Comparison of ENCODE assay signal across 22 cellular contexts in genomic region chr7:2373124-2373556, GRCh38. TPM values are rescaled to one million over a fixed set of nuclear protein-coding genes. Genes with fewer than 3 reads are reported as not detected.
DNase-seq lines count a peak whose midpoint lies in the region; ATAC-seq and TF ChIP-seq lines count a peak whose summit lies in the region.
"Had no signal": no experiment of that assay in that cellular context is flagged by ENCODE, and none has a peak within 500 bp of the region (broad histone marks: within the 10 kb centered on the region; RNA-seq: fewer than 3 reads in every experiment).

No MANE protein-coding gene starts in this region.

- no peaks in the 10 kb centered on the region for H3K9me3 ChIP-seq in heart right ventricle
- no peaks in the 10 kb centered on the region for H3K9me3 ChIP-seq in right lobe of liver
- no peaks in the 10 kb centered on the region for H3K9me3 ChIP-seq in aorta (ENCODE audit: control insufficient read depth, low read length)
- H3K9me3 ChIP-seq: MG63 had no signal

- DNase-seq in heart right ventricle (no peak), cardiac septum (ENCODE audit: low spot score) (no peak), astrocyte of the spinal cord (ENCODE audit: low read depth, low spot score) (peak; percentile 14), right lobe of liver (peak; percentile 65 to 88 (median 83)), aorta (no peak), GM03348 (ENCODE audit: low spot score) (no peak), NCI-H69 (lab: John Stamatoyannopoulos, UW) (no peak)
- DNase-seq: activated CD4-positive, alpha-beta memory T cell treated with anti-CD3 and anti-CD28 coated beads for 36 hours; activated naive CD8-positive, alpha-beta T cell treated with anti-CD3 and anti-CD28 coated beads, Interleukin-2, amount 10 ng/mL, durations not matched to agents 7 days and 5 days; activated T-cell treated with anti-CD3 and anti-CD28 coated beads, Interleukin-2, amount 50 U/mL, for 4 hours; caudate nucleus; effector memory CD4-positive, alpha-beta T cell; GF-D8; hypothalamus; left colon; MG63; NCI-H187 treated with DMSO at 0.1 percent for 48 hours; NCI-H510A treated with DMSO at 0.1 percent for 48 hours; stimulated activated CD4-positive, alpha-beta T cell treated with anti-CD3 and anti-CD28 coated beads, Interleukin-12 subunit alpha, Interleukin-12 subunit beta, amount 100 ng/mL, for 4 hours; stimulated activated naive B cell treated with anti-CD40 and anti-IgM and Interleukin-4, amounts not matched to agents 10 μg/mL and 1 μg/mL and 100 μg/mL, for 72 hours had no signal

- in situ Hi-C loops in astrocyte of the spinal cord (cut with HindIII; ENCODE audit: low sequenced_read_pairs) = no loop called here

- H3K4me3 ChIP-seq in heart right ventricle (no peak overlapping the region), astrocyte of the spinal cord (ENCODE audit: low read depth, low read length) (no peak overlapping the region), right lobe of liver (no peak overlapping the region), aorta (ENCODE audit: low read length in 2 of 2) (no peak overlapping the region)
- H3K4me3 ChIP-seq: MG63 had no signal

- H3K27me3 ChIP-seq in heart right ventricle = no peaks in the 10 kb centered on the region
- no peaks in the 10 kb centered on the region for H3K27me3 ChIP-seq in right lobe of liver
- no peaks in the 10 kb centered on the region for H3K27me3 ChIP-seq in aorta (ENCODE audit: control insufficient read depth in 1 of 2, insufficient read depth in 2 of 2, low read length in 1 of 2)
- H3K27me3 ChIP-seq: MG63 had no signal

- intact Hi-C loops in heart right ventricle (cut with DNase I) = no loop called here
- intact Hi-C loops in cardiac septum (cut with DNase I) = no loop called here
- intact Hi-C loops in right lobe of liver (cut with DNase I) = no loop called here
- intact Hi-C loops in aorta (cut with DNase I) = no loop called here

- 91 to 92% methylated on average over 14 of the region's 14 CpGs for WGBS in heart right ventricle, 2 donors
- 84% methylated on average over 6 of the region's 14 CpGs for WGBS in right lobe of liver (ENCODE audit: insufficient coverage, low coverage, low lambda C conversion rate, missing lambda C conversion rate)
- WGBS in aorta, 2 donors = 93 to 96% methylated on average over 14 of the region's 14 CpGs

- no peak for TF ChIP-seq CTCF in heart right ventricle (IDR thresholded peaks at IDR 0.05)
- no peak for TF ChIP-seq CTCF in astrocyte of the spinal cord (IDR thresholded peaks at IDR 0.05; ENCODE audit: low read depth, low read length)
- peak in 1 of 4 donors; percentile 16 for TF ChIP-seq CTCF in right lobe of liver (IDR thresholded peaks at IDR 0.05)

- ATAC-seq in heart right ventricle (peak in 5 of 8 donors; percentile 15 to 51 (median 34)), right lobe of liver (peak; percentile 66 to 81 (median 76)), aorta (ENCODE audit: low FRiP score) (peak; percentile 33), GM19023 (IDR thresholded peaks at IDR 0.05; ENCODE audit: unreplicated experiment) (no peak)
- ATAC-seq: left colon; stimulated activated naive B cell treated with anti-CD40 and anti-IgM and Interleukin-4, amounts not matched to agents 10 μg/mL and 1 μg/mL and 100 μg/mL, for 72 hours had no signal

- no peak for TF ChIP-seq POLR2A in right lobe of liver (IDR thresholded peaks at IDR 0.05)

- no peaks in the 10 kb centered on the region for H3K4me1 ChIP-seq in heart right ventricle
- peaks cover 0 to 51% (median 0%) of the 10 kb centered on the region in 4 donors for H3K4me1 ChIP-seq in right lobe of liver
- no peaks in the 10 kb centered on the region for H3K4me1 ChIP-seq in aorta (ENCODE audit: control insufficient read depth in 1 of 2, insufficient read depth in 2 of 2, low read length in 2 of 2)

- peaks cover 0 to 94% (median 85%) of the 10 kb centered on the region in 9 donors for H3K36me3 ChIP-seq in heart right ventricle
- H3K36me3 ChIP-seq in right lobe of liver = peaks cover 0 to 78% (median 59%) of the 10 kb centered on the region in 4 donors
- H3K36me3 ChIP-seq in aorta (ENCODE audit: control insufficient read depth in 1 of 2, insufficient read depth in 2 of 2, low read length in 1 of 2) = peaks cover 10 to 20% of the 10 kb centered on the region in 2 donors

- H3K27ac ChIP-seq in heart right ventricle = no peak overlapping the region
- H3K27ac ChIP-seq in right lobe of liver = peak overlapping the region in 1 of 3 donors; percentile 69
- H3K27ac ChIP-seq in aorta (ENCODE audit: low read depth in 1 of 2, low read length in 2 of 2) = no peak overlapping the region
- H3K27ac ChIP-seq: VCaP had no signal

RNA-seq across cellular contexts. Expression of gene EIF3B, which starts 18.5 kb away (rescaled TPM):
- total RNA-seq in heart right ventricle (100 to 1,000 TPM in 1 of 10 donors, 10 to 100 TPM in 9; 64.0 to 102 (median 68.2) TPM), cardiac septum (64.9 TPM), right lobe of liver (10 to 100 TPM; 61.6 to 93.3 (median 68.3) TPM), aorta (10 to 100 TPM; 84.7 to 95.2 TPM)
- polyA plus RNA-seq in heart right ventricle (10 to 100 TPM; 48.6 to 81.5 TPM), aorta (10 to 100 TPM; 28.7 to 84.7 TPM)

RNA-seq across cellular contexts. Expression of gene CHST12, which starts 30.3 kb away (rescaled TPM):
- total RNA-seq in heart right ventricle (10 to 100 TPM; 12.4 to 17.2 (median 14.0) TPM), cardiac septum (13.8 TPM), right lobe of liver (1 to 10 TPM; 3.0 to 7.9 (median 5.7) TPM), aorta (10 to 100 TPM; 19.6 to 31.8 TPM)
- polyA plus RNA-seq in heart right ventricle (10 to 100 TPM; 13.9 to 15.2 TPM), aorta (10 to 100 TPM in 1 of 2 donors, 1 to 10 TPM in 1; 2.9 to 16.0 TPM)

RNA-seq across cellular contexts. Expression of gene SNX8, which starts 58.9 kb away (rescaled TPM):
- total RNA-seq in heart right ventricle = 10 to 100 TPM; 15.6 to 31.8 (median 21.6) TPM
- 10 to 100 TPM; 14.7 to 19.7 TPM for polyA plus RNA-seq in heart right ventricle
- total RNA-seq in cardiac septum = 18.9 TPM
- 10 to 100 TPM in 5 of 6 experiments, 1 to 10 TPM in 1; 9.1 to 26.2 (median 13.0) TPM for total RNA-seq in right lobe of liver
- total RNA-seq in aorta = 10 to 100 TPM; 25.9 to 26.5 TPM
- polyA plus RNA-seq in aorta = 10 to 100 TPM in 1 of 2 donors, 1 to 10 TPM in 1; 4.1 to 15.8 TPM

Comparison
In these comparisons a context has a peak if more than half of its experiments do, and no peak if none do; other contexts are left out.
1. DNase-seq: peak in astrocyte of the spinal cord (single experiment) and right lobe of liver (3 of 3); none in heart right ventricle (0 of 2), cardiac septum (single experiment), aorta (0 of 2), GM03348 (single experiment) and NCI-H69 (single experiment).